Comparison of ENCODE assay signal across 17 cellular contexts in genomic region chr9:69443178-69443577, GRCh38.
DNase-seq lines count a peak whose midpoint lies in the region; ATAC-seq lines count a peak whose summit lies in the region.
"Had no signal": no experiment of that assay in that cellular context is flagged by ENCODE, and none has a peak within 500 bp of the region (broad histone marks: within the 10 kb centered on the region; RNA-seq: fewer than 3 reads in every experiment).

No MANE protein-coding gene starts in this region.

- DNase-seq in A172 (ENCODE audit: low spot score), result peak; percentile 51
- DNase-seq in NCI-H1105 treated with DMSO at 0.1 percent for 48 hours (lab: John Stamatoyannopoulos, UW), result peak; percentile 85
- DNase-seq in NCI-H2171 treated with DMSO at 0.1 percent for 48 hours (lab: John Stamatoyannopoulos, UW), result peak; percentile 85
- peak; percentile 34 for DNase-seq in SW480 (ENCODE audit: low spot score)
- DNase-seq in HK-2 (ENCODE audit: unreplicated experiment), result no peak
- DNase-seq in NCI-H524 (lab: John Stamatoyannopoulos, UW), result no peak
- DNase-seq in stimulated activated CD4-positive, alpha-beta T cell treated with anti-CD3 and anti-CD28 coated beads, Interleukin-12 subunit alpha, Interleukin-12 subunit beta, amount 100 ng/mL, for 4 hours, result no peak
- DNase-seq: activated CD4-positive, alpha-beta T cell treated with anti-CD3 and anti-CD28 coated beads for 1 hour; activated CD8-positive, alpha-beta memory T cell treated with anti-CD3 and anti-CD28 coated beads, Interleukin-2, amount 50 U/mL, for 48 hours; aorta; gastrocnemius medialis; natural killer cell; stimulated activated naive CD4-positive, alpha-beta T cell; T1000; upper lobe of left lung had no signal

- no peak for ATAC-seq in HG03520 (IDR thresholded peaks at IDR 0.05; ENCODE audit: unreplicated experiment)
- ATAC-seq: gastrocnemius medialis, K562, natural killer cell had no signal

Comparison
In these comparisons a context has a peak if more than half of its experiments do, and no peak if none do; other contexts are left out.
1. DNase-seq: peak in A172 (single experiment), NCI-H1105 treated with DMSO at 0.1 percent for 48 hours (single experiment), NCI-H2171 treated with DMSO at 0.1 percent for 48 hours (single experiment) and SW480 (single experiment); none in HK-2 (single experiment), NCI-H524 (0 of 2) and stimulated activated CD4-positive, alpha-beta T cell treated with anti-CD3 and anti-CD28 coated beads, Interleukin-12 subunit alpha, Interleukin-12 subunit beta, amount 100 ng/mL, for 4 hours (single experiment).